In the genomic region with DNA sequence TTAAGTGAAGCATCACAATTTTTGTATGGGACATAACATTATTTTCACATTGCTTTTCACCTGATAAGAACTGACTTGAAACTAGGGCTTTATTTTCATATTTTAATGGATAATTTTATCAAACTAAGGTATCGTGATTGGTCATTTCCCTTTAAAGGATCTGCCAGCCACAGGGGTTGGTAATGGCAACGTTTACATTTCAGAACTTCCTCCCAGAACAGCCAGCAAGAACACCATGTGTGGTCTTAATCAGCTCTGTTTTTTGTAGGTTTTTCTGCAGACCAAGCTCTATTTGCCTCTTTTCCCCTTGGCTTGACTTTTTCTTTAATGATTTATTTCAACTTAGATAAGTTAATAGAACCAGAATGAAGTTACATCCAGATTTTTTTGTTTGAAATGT, we compare ENCODE assay signal across 1 cellular context.
TF ChIP-seq lines count a peak whose summit lies in the region.

No MANE protein-coding gene starts in this region.

TF ChIP-seq in GM23338, 12 proteins besides CTCF, POLR2A, EP300 and RAD21 (continued from another document):
- TF ChIP-seq, protein P1, sequence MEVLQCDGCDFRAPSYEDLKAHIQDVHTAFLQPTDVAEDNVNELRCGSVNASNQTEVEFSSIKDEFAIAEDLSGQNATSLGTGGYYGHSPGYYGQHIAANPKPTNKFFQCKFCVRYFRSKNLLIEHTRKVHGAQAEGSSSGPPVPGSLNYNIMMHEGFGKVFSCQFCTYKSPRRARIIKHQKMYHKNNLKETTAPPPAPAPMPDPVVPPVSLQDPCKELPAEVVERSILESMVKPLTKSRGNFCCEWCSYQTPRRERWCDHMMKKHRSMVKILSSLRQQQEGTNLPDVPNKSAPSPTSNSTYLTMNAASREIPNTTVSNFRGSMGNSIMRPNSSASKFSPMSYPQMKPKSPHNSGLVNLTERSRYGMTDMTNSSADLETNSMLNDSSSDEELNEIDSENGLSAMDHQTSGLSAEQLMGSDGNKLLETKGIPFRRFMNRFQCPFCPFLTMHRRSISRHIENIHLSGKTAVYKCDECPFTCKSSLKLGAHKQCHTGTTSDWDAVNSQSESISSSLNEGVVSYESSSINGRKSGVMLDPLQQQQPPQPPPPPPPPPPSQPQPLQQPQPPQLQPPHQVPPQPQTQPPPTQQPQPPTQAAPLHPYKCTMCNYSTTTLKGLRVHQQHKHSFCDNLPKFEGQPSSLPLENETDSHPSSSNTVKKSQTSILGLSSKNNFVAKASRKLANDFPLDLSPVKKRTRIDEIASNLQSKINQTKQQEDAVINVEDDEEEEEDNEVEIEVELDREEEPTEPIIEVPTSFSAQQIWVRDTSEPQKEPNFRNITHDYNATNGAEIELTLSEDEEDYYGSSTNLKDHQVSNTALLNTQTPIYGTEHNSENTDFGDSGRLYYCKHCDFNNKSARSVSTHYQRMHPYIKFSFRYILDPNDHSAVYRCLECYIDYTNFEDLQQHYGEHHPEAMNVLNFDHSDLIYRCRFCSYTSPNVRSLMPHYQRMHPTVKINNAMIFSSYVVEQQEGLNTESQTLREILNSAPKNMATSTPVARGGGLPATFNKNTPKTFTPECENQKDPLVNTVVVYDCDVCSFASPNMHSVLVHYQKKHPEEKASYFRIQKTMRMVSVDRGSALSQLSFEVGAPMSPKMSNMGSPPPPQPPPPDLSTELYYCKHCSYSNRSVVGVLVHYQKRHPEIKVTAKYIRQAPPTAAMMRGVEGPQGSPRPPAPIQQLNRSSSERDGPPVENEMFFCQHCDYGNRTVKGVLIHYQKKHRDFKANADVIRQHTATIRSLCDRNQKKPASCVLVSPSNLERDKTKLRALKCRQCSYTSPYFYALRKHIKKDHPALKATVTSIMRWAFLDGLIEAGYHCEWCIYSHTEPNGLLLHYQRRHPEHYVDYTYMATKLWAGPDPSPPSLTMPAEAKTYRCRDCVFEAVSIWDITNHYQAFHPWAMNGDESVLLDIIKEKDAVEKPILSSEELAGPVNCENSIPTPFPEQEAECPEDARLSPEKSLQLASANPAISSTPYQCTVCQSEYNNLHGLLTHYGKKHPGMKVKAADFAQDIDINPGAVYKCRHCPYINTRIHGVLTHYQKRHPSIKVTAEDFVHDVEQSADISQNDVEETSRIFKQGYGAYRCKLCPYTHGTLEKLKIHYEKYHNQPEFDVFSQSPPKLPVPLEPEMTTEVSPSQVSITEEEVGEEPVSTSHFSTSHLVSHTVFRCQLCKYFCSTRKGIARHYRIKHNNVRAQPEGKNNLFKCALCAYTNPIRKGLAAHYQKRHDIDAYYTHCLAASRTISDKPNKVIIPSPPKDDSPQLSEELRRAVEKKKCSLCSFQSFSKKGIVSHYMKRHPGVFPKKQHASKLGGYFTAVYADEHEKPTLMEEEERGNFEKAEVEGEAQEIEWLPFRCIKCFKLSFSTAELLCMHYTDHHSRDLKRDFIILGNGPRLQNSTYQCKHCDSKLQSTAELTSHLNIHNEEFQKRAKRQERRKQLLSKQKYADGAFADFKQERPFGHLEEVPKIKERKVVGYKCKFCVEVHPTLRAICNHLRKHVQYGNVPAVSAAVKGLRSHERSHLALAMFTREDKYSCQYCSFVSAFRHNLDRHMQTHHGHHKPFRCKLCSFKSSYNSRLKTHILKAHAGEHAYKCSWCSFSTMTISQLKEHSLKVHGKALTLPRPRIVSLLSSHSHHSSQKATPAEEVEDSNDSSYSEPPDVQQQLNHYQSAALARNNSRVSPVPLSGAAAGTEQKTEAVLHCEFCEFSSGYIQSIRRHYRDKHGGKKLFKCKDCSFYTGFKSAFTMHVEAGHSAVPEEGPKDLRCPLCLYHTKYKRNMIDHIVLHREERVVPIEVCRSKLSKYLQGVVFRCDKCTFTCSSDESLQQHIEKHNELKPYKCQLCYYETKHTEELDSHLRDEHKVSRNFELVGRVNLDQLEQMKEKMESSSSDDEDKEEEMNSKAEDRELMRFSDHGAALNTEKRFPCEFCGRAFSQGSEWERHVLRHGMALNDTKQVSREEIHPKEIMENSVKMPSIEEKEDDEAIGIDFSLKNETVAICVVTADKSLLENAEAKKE (CRISPR knock-in tag; IDR thresholded peaks at IDR 0.05): no peak
- TF ChIP-seq CREB1 (CRISPR knock-in tag; IDR thresholded peaks at IDR 0.05; ENCODE audit: low read depth) (no peak), EZH2phosphoT487 (IDR thresholded peaks at IDR 0.05; ENCODE audit: unreplicated experiment) (no peak), STAT1 (IDR thresholded peaks at IDR 0.05; ENCODE audit: unreplicated experiment) (no peak), ZNF114 (CRISPR knock-in tag; IDR thresholded peaks at IDR 0.05) (no peak)
TF ChIP-seq in GM23338: peak in this region for 0.
